19 cellular contexts compared by ENCODE assay signal in the genomic region with DNA sequence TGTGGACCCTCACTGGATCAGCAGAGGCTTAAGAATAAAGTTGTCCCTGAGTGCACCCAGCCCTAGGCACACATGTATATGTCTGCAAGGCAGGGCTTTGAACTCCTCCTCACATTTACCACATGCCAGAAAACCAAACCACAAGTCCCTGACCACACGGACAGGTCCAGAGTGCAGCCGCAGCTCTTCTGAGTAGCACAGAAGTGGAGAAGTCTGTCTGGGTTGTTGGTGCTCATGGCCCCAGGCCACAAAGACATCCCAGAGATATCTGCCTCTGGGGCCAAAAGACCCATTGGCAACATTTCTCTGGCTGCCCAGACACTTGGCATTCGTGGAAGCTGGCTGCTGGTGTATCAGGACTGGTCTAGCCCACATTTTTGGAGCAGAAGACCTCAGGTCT. TPM values are rescaled to one million over a fixed set of nuclear protein-coding genes. Genes with fewer than 3 reads are reported as not detected.
"Had no signal": no experiment of that assay in that cellular context is flagged by ENCODE, and none has a peak within 500 bp of the region (broad histone marks: within the 10 kb centered on the region; RNA-seq: fewer than 3 reads in every experiment).

No MANE protein-coding gene starts in this region.

- H3K27ac ChIP-seq: esophagus squamous epithelium, gastroesophageal sphincter, neural progenitor cell, pancreas, thyroid gland, upper lobe of right lung, vagina had no signal

- H3K9me3 ChIP-seq: esophagus squamous epithelium, gastroesophageal sphincter, pancreas, thyroid gland, upper lobe of right lung, vagina had no signal

- H3K4me1 ChIP-seq: esophagus squamous epithelium, pancreas, thyroid gland, vagina had no signal

- FAIRE-seq: pancreas, small intestine had no signal

- H3K36me3 ChIP-seq: esophagus squamous epithelium, gastroesophageal sphincter, neural progenitor cell, pancreas, thyroid gland, upper lobe of right lung, vagina had no signal

- H3K27me3 ChIP-seq: gastroesophageal sphincter, neural progenitor cell, pancreas, thyroid gland, upper lobe of right lung, vagina had no signal

- DNase-seq: effector memory CD8-positive, alpha-beta T cell; esophagus squamous epithelium; foreskin fibroblast; glutamatergic neuron; islet precursor cell; mammary epithelial cell; nucleus accumbens; pancreas; right cardiac atrium; small intestine; stimulated activated CD4-positive, alpha-beta T cell treated with anti-CD3 and anti-CD28 coated beads, Interleukin-2, amount 100 ng/mL, for 48 hours; stimulated activated naive CD4-positive, alpha-beta T cell treated with Interleukin-2 at 50 U/mL for 16 hours; thyroid gland; upper lobe of right lung had no signal

- ATAC-seq: effector memory CD8-positive, alpha-beta T cell; gastroesophageal sphincter; left lobe of liver; pancreas; right cardiac atrium; upper lobe of right lung had no signal

- H3K4me3 ChIP-seq: esophagus squamous epithelium, gastroesophageal sphincter, neural progenitor cell, pancreas, thyroid gland, upper lobe of right lung, vagina had no signal

- H2AFZ ChIP-seq: neural progenitor cell had no signal

- H3K4me2 ChIP-seq: neural progenitor cell had no signal

- H3K9ac ChIP-seq: neural progenitor cell had no signal

RNA-seq across cellular contexts. Expression of gene SUSD5, which starts 17.4 kb away (rescaled TPM):
- total RNA-seq: natural killer cell treated with Interleukin-12 subunit alpha and Interleukin-12 subunit beta and Interleukin-15 and Interleukin-18, amount 100 ng/mL, for 72 hours had no signal
